ENCODE assay signal across 2 cellular contexts in genomic region chr2:105393373-105394055, GRCh38.
A peak's percentile ranks its signal among the peaks of the same experiment; 100 is the strongest.
TF ChIP-seq lines count a peak whose summit lies in the region.

No MANE protein-coding gene starts in this region.

TF ChIP-seq in liver, 16 proteins besides CTCF, POLR2A, EP300 and RAD21:
- no peak for TF ChIP-seq FOXA1 (IDR thresholded peaks at IDR 0.05)
- TF ChIP-seq EGR1 (IDR thresholded peaks at IDR 0.05; ENCODE audit: low read depth in 2 of 2), result no peak
- TF ChIP-seq HNF4G (IDR thresholded peaks at IDR 0.05), result no peak
- TF ChIP-seq HNF4A (conservative IDR thresholded peaks at IDR 0.05), result no peak
- TF ChIP-seq NR2F2 (IDR thresholded peaks at IDR 0.05), result peak; percentile 26
- TF ChIP-seq ZBTB33 (IDR thresholded peaks at IDR 0.05), result no peak
- TF ChIP-seq FOXA2 (IDR thresholded peaks at IDR 0.05), result no peak

TF ChIP-seq in HepG2, 621 proteins besides CTCF, POLR2A, EP300 and RAD21:
- TF ChIP-seq, protein P1, sequence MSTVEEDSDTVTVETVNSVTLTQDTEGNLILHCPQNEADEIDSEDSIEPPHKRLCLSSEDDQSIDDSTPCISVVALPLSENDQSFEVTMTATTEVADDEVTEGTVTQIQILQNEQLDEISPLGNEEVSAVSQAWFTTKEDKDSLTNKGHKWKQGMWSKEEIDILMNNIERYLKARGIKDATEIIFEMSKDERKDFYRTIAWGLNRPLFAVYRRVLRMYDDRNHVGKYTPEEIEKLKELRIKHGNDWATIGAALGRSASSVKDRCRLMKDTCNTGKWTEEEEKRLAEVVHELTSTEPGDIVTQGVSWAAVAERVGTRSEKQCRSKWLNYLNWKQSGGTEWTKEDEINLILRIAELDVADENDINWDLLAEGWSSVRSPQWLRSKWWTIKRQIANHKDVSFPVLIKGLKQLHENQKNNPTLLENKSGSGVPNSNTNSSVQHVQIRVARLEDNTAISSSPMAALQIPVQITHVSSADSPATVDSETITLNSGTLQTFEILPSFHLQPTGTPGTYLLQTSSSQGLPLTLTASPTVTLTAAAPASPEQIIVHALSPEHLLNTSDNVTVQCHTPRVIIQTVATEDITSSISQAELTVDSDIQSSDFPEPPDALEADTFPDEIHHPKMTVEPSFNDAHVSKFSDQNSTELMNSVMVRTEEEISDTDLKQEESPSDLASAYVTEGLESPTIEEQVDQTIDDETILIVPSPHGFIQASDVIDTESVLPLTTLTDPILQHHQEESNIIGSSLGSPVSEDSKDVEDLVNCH (CRISPR knock-in tag; IDR thresholded peaks at IDR 0.05), result no peak
- TF ChIP-seq HDAC6 (IDR thresholded peaks at IDR 0.05; ENCODE audit: low read depth, low read length) (no peak), NCOA5 (CRISPR knock-in tag; IDR thresholded peaks at IDR 0.05) (no peak), RNF2 (conservative IDR thresholded peaks at IDR 0.05; ENCODE audit: low read depth) (no peak), ZNF292 (CRISPR knock-in tag; IDR thresholded peaks at IDR 0.05; ENCODE audit: borderline replicate concordance, low read depth) (no peak), PBX2 (CRISPR knock-in tag; IDR thresholded peaks at IDR 0.05) (no peak), TARDBP (CRISPR knock-in tag; IDR thresholded peaks at IDR 0.05) (no peak), PAX8 (CRISPR knock-in tag; IDR thresholded peaks at IDR 0.05; ENCODE audit: borderline replicate concordance) (no peak), ZNF614 (CRISPR knock-in tag; IDR thresholded peaks at IDR 0.05; ENCODE audit: borderline replicate concordance) (no peak), ZNF160 (CRISPR knock-in tag; IDR thresholded peaks at IDR 0.05) (no peak), HNRNPUL1 (IDR thresholded peaks at IDR 0.05; ENCODE audit: low read depth, low read length) (no peak), CCAR2 (optimal IDR thresholded peaks at IDR 0.05; ENCODE audit: low read depth, low read length) (no peak), FOSL2 (CRISPR knock-in tag; IDR thresholded peaks at IDR 0.05) (no peak), ZFP36L2 (CRISPR knock-in tag; IDR thresholded peaks at IDR 0.05) (no peak), ATF1 (CRISPR knock-in tag; IDR thresholded peaks at IDR 0.05) (no peak), THYN1 (CRISPR knock-in tag; IDR thresholded peaks at IDR 0.05; ENCODE audit: borderline replicate concordance, low read depth) (no peak), ZBTB34 (CRISPR knock-in tag; IDR thresholded peaks at IDR 0.05) (no peak), ATF7-NPFF (CRISPR knock-in tag; IDR thresholded peaks at IDR 0.05; ENCODE audit: low read depth) (no peak), CBX2 (IDR thresholded peaks at IDR 0.05; ENCODE audit: low read depth, low read length) (no peak), CBX2 (CRISPR knock-in tag; IDR thresholded peaks at IDR 0.05; ENCODE audit: low read depth) (no peak)
- TF ChIP-seq, protein P2, sequence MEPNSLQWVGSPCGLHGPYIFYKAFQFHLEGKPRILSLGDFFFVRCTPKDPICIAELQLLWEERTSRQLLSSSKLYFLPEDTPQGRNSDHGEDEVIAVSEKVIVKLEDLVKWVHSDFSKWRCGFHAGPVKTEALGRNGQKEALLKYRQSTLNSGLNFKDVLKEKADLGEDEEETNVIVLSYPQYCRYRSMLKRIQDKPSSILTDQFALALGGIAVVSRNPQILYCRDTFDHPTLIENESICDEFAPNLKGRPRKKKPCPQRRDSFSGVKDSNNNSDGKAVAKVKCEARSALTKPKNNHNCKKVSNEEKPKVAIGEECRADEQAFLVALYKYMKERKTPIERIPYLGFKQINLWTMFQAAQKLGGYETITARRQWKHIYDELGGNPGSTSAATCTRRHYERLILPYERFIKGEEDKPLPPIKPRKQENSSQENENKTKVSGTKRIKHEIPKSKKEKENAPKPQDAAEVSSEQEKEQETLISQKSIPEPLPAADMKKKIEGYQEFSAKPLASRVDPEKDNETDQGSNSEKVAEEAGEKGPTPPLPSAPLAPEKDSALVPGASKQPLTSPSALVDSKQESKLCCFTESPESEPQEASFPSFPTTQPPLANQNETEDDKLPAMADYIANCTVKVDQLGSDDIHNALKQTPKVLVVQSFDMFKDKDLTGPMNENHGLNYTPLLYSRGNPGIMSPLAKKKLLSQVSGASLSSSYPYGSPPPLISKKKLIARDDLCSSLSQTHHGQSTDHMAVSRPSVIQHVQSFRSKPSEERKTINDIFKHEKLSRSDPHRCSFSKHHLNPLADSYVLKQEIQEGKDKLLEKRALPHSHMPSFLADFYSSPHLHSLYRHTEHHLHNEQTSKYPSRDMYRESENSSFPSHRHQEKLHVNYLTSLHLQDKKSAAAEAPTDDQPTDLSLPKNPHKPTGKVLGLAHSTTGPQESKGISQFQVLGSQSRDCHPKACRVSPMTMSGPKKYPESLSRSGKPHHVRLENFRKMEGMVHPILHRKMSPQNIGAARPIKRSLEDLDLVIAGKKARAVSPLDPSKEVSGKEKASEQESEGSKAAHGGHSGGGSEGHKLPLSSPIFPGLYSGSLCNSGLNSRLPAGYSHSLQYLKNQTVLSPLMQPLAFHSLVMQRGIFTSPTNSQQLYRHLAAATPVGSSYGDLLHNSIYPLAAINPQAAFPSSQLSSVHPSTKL (CRISPR knock-in tag; IDR thresholded peaks at IDR 0.05), result no peak
